14 cellular contexts compared by ENCODE assay signal in genomic region chr18:58580623-58581022, GRCh38. TPM values are rescaled to one million over a fixed set of nuclear protein-coding genes. Genes with fewer than 3 reads are reported as not detected.
DNase-seq lines count a peak whose midpoint lies in the region; ATAC-seq and TF ChIP-seq lines count a peak whose summit lies in the region.
"Had no signal": no experiment of that assay in that cellular context is flagged by ENCODE, and none has a peak within 500 bp of the region (broad histone marks: within the 10 kb centered on the region; RNA-seq: fewer than 3 reads in every experiment).

No MANE protein-coding gene starts in this region.

- H3K4me3 ChIP-seq in cardiac muscle cell (no peak overlapping the region), right atrium auricular region (no peak overlapping the region), smooth muscle cell (no peak overlapping the region)
- H3K4me3 ChIP-seq: suprapubic skin had no signal

- H2AFZ ChIP-seq in smooth muscle cell (ENCODE audit: low read depth) = no peak overlapping the region

- H3K9ac ChIP-seq in smooth muscle cell (ENCODE audit: low read depth) = peak overlapping the region; percentile 51

- peak overlapping the region; percentile 66 for H3K4me2 ChIP-seq in smooth muscle cell

- H3K4me1 ChIP-seq in cardiac muscle cell (ENCODE audit: low read depth) = peaks cover 74% of the 10 kb centered on the region
- peaks cover 0 to 36% of the 10 kb centered on the region in 2 donors for H3K4me1 ChIP-seq in right atrium auricular region
- H3K4me1 ChIP-seq in smooth muscle cell (ENCODE audit: low read depth) = peaks cover 62% of the 10 kb centered on the region
- H3K4me1 ChIP-seq: suprapubic skin had no signal

- TF ChIP-seq CTCF in cardiac muscle cell (IDR thresholded peaks at IDR 0.05; ENCODE audit: low read depth, low read length) = no peak
- TF ChIP-seq CTCF in right atrium auricular region (IDR thresholded peaks at IDR 0.05) = no peak
- no peak for TF ChIP-seq CTCF in smooth muscle cell (IDR thresholded peaks at IDR 0.05; ENCODE audit: borderline replicate concordance, insufficient read depth, poor library complexity, severe bottlenecking)

- H3K79me2 ChIP-seq in smooth muscle cell (ENCODE audit: low read depth) = peaks cover 14% of the 10 kb centered on the region

- H3K27ac ChIP-seq in cardiac muscle cell = peak overlapping the region; percentile 96
- H3K27ac ChIP-seq in right atrium auricular region = peak overlapping the region in 1 of 2 donors; percentile 82
- H3K27ac ChIP-seq in smooth muscle cell (ENCODE audit: low read depth) = peak overlapping the region; percentile 99
- H3K27ac ChIP-seq: suprapubic skin had no signal

- no peaks in the 10 kb centered on the region for H4K20me1 ChIP-seq in smooth muscle cell (ENCODE audit: low read depth)

- H3K27me3 ChIP-seq in cardiac muscle cell (no peaks in the 10 kb centered on the region), right atrium auricular region (no peaks in the 10 kb centered on the region), smooth muscle cell (ENCODE audit: low read depth) (no peaks in the 10 kb centered on the region)
- H3K27me3 ChIP-seq: suprapubic skin had no signal

- H3K36me3 ChIP-seq in cardiac muscle cell = peaks cover 19% of the 10 kb centered on the region
- H3K36me3 ChIP-seq in right atrium auricular region = no peaks in the 10 kb centered on the region
- no peaks in the 10 kb centered on the region for H3K36me3 ChIP-seq in smooth muscle cell (ENCODE audit: low read depth)
- H3K36me3 ChIP-seq: suprapubic skin had no signal

- WGBS in smooth muscle cell (ENCODE audit: low lambda C conversion rate) = 20% methylated on average over 2 of the region's 2 CpGs

- DNase-seq in cardiac muscle cell (ENCODE audit: low read depth in 1 of 2, low spot score in 1 of 2) (peak; percentile 57 to 77), right atrium auricular region (ENCODE audit: low spot score) (no peak), glomerular visceral epithelial cell (ENCODE audit: extremely low spot score) (peak; percentile 58), smooth muscle cell (lab: John Stamatoyannopoulos, UW; ENCODE audit: unreplicated experiment) (no peak), activated T-cell treated with anti-CD3 and anti-CD28 coated beads for 4 hours (no peak)
- DNase-seq: activated CD8-positive, alpha-beta memory T cell treated with anti-CD3 and anti-CD28 coated beads, Interleukin-2, amount 10 ng/mL, durations not matched to agents 7 days and 5 days; activated naive CD8-positive, alpha-beta T cell treated with anti-CD3 and anti-CD28 coated beads, Interleukin-2, amount 50 U/mL, for 24 hours; GF-D8; NCI-H187 treated with DMSO at 0.1 percent for 48 hours; T-helper 2 cell had no signal

- H3K9me3 ChIP-seq in cardiac muscle cell (ENCODE audit: low read depth) (no peaks in the 10 kb centered on the region), right atrium auricular region (no peaks in the 10 kb centered on the region), smooth muscle cell (replicated peaks; ENCODE audit: low read depth) (no peaks in the 10 kb centered on the region)
- H3K9me3 ChIP-seq: suprapubic skin had no signal

- peaks cover 36% of the 10 kb centered on the region for H3F3A ChIP-seq in smooth muscle cell (ENCODE audit: low read depth)

- ATAC-seq in SK-N-SH treated with all-trans-retinoic acid at 6 μM for 48 hours (peak; percentile 26), GM19035 (IDR thresholded peaks at IDR 0.05; ENCODE audit: unreplicated experiment) (no peak), GM18517 (IDR thresholded peaks at IDR 0.05; ENCODE audit: unreplicated experiment) (no peak)
- ATAC-seq: activated CD8-positive, alpha-beta memory T cell treated with anti-CD3 and anti-CD28 coated beads, Interleukin-2, amount 10 ng/mL, durations not matched to agents 7 days and 5 days; activated naive CD8-positive, alpha-beta T cell treated with anti-CD3 and anti-CD28 coated beads, Interleukin-2, amount 50 U/mL, for 24 hours had no signal

TF ChIP-seq in SK-N-SH treated with all-trans-retinoic acid at 6 μM for 48 hours, 23 proteins besides CTCF, POLR2A, EP300 and RAD21:
- TF ChIP-seq CSRNP3 (CRISPR knock-in tag; IDR thresholded peaks at IDR 0.05) (no peak), CSDC2 (CRISPR knock-in tag; IDR thresholded peaks at IDR 0.05) (peak; percentile 44; the same call in 1 of the 2 replicates)
TF ChIP-seq in SK-N-SH treated with all-trans-retinoic acid at 6 μM for 48 hours: peak in this region for 1.

RNA-seq across cellular contexts. Expression of gene ALPK2, which starts 48.3 kb away (rescaled TPM):
- 225 and 367 TPM in 2 replicates for total RNA-seq in cardiac muscle cell
- polyA plus RNA-seq in cardiac muscle cell = 110 and 152 TPM in 2 replicates
- total RNA-seq in right atrium auricular region = 100 to 1,000 TPM; 160 to 166 TPM
- 39.0 and 42.1 TPM in 2 replicates for total RNA-seq in smooth muscle cell
- polyA plus RNA-seq in smooth muscle cell = 9.3 and 13.2 TPM in 2 replicates

Comparison
In these comparisons a context has a peak if more than half of its experiments do, and no peak if none do; other contexts are left out.
1. DNase-seq: peak in cardiac muscle cell (2 of 2) and glomerular visceral epithelial cell (single experiment); none in right atrium auricular region (single experiment), smooth muscle cell (single experiment) and activated T-cell treated with anti-CD3 and anti-CD28 coated beads for 4 hours (single experiment).